Comparison of ENCODE assay signal across 1 cellular context in genomic region chr3:21405671-21406667, GRCh38.
A peak's percentile ranks its signal among the peaks of the same experiment; 100 is the strongest.
TF ChIP-seq lines count a peak whose summit lies in the region.

No MANE protein-coding gene starts in this region.

TF ChIP-seq in K562, 482 proteins besides CTCF, POLR2A, EP300 and RAD21 (continued from another document and continues in another):
- TF ChIP-seq E2F4 (CRISPR knock-in tag; IDR thresholded peaks at IDR 0.05; ENCODE audit: low read depth) (no peak), NBN (IDR thresholded peaks at IDR 0.05; ENCODE audit: low read depth) (no peak), GABPA (tag; conservative IDR thresholded peaks at IDR 0.05; ENCODE audit: low read depth) (peak; percentile 43), HMGXB4 (CRISPR knock-in tag; IDR thresholded peaks at IDR 0.05) (no peak), NRF1 (conservative IDR thresholded peaks at IDR 0.05 in 1 of 2, IDR thresholded peaks at IDR 0.05 in 1 of 2) (0 out of 4 replicates have a peak, but pooled peaks of 1 of the 2 experiments have one; percentile 9), YBX1 (IDR thresholded peaks at IDR 0.05) (no peak), ID3 (CRISPR knock-in tag; IDR thresholded peaks at IDR 0.05) (no peak), ID3 (tag; IDR thresholded peaks at IDR 0.05) (no peak), LEF1 (IDR thresholded peaks at IDR 0.05) (no peak), SAFB (IDR thresholded peaks at IDR 0.05; ENCODE audit: borderline replicate concordance, low read depth, low read length) (no peak), NEUROD1 (IDR thresholded peaks at IDR 0.05; ENCODE audit: borderline replicate concordance, low read depth, low read length, partially characterized antibody) (no peak), USF1 (CRISPR knock-in tag; IDR thresholded peaks at IDR 0.05) (peak; percentile 44; the same call in 1 of the 2 replicates), HDAC2 (IDR thresholded peaks at IDR 0.05) (no peak), ZNF778 (CRISPR knock-in tag; IDR thresholded peaks at IDR 0.05) (no peak), HNRNPH1 (optimal IDR thresholded peaks at IDR 0.05; ENCODE audit: low read depth, low read length) (no peak), EP400 (IDR thresholded peaks at IDR 0.05) (peak; percentile 54; the same call in 1 of the 2 replicates), CREB5 (CRISPR knock-in tag; IDR thresholded peaks at IDR 0.05) (no peak), SIRT6 (IDR thresholded peaks at IDR 0.05; ENCODE audit: low read depth, low read length) (no peak), CREM (IDR thresholded peaks at IDR 0.05; ENCODE audit: low read depth) (no peak), ZFX (CRISPR knock-in tag; IDR thresholded peaks at IDR 0.05) (peak; percentile 46), RBFOX2 (IDR thresholded peaks at IDR 0.05; ENCODE audit: low read depth, low read length) (peak; percentile 70), RNF219 (CRISPR knock-in tag; IDR thresholded peaks at IDR 0.05) (no peak), ZNF24 (IDR thresholded peaks at IDR 0.05) (no peak), ZNF232 (CRISPR knock-in tag; IDR thresholded peaks at IDR 0.05) (no peak), MGA (IDR thresholded peaks at IDR 0.05) (peak; percentile 91), TBL1XR1 (IDR thresholded peaks at IDR 0.05; ENCODE audit: low read length in 2 of 2) (no peak), EGR1 (conservative IDR thresholded peaks at IDR 0.05) (peak; percentile 63), PBX2 (CRISPR knock-in tag; IDR thresholded peaks at IDR 0.05; ENCODE audit: low read depth) (no peak), PBX2 (tag; conservative IDR thresholded peaks at IDR 0.05; ENCODE audit: low read depth) (no peak), KLF1 (tag; IDR thresholded peaks at IDR 0.05) (no peak), TFAP4 (CRISPR knock-in tag; IDR thresholded peaks at IDR 0.05; ENCODE audit: borderline replicate concordance) (peak; percentile 40), CHD1 (IDR thresholded peaks at IDR 0.05; ENCODE audit: low read length) (no peak), E2F6 (IDR thresholded peaks at IDR 0.05; ENCODE audit: borderline replicate concordance in 1 of 2, extremely low read depth in 1 of 2, insufficient read depth in 1 of 2, insufficient read length in 1 of 2, low read depth in 1 of 2, low read length in 1 of 2, poor library complexity in 1 of 2, severe bottlenecking in 1 of 2) (peak; percentile 72 to 92)
